Comparison of ENCODE assay signal across 25 cellular contexts in genomic region chr5:150454492-150455229, GRCh38. TPM values are rescaled to one million over a fixed set of nuclear protein-coding genes. Genes with fewer than 3 reads are reported as not detected.
DNase-seq lines count a peak whose midpoint lies in the region; ATAC-seq and TF ChIP-seq lines count a peak whose summit lies in the region.
"Had no signal": no experiment of that assay in that cellular context is flagged by ENCODE, and none has a peak within 500 bp of the region (broad histone marks: within the 10 kb centered on the region; RNA-seq: fewer than 3 reads in every experiment).

No MANE protein-coding gene starts in this region.

- peak overlapping the region; percentile 89 for H2AFZ ChIP-seq in Karpas-422 (ENCODE audit: low read length)
- H2AFZ ChIP-seq: PC-9 had no signal

- BruUV-seq in Caco-2 (replicated peaks; lab: Mats Ljungman, UMichigan) = no TSS peak

- H3K9me2 ChIP-seq in Karpas-422 (replicated peaks; ENCODE audit: insufficient read depth, low read length) = no peaks in the 10 kb centered on the region
- H3K9me2 ChIP-seq: SK-N-SH had no signal

- WGBS in spleen, 5 donors = 41 to 72% (median 68%) methylated on average over 9 of the region's 9 CpGs

- peaks cover 4% of the 10 kb centered on the region for H3K4me1 Mint-ChIP-seq in Caco-2 (ENCODE audit: low read depth, unreplicated experiment)

- H3K79me2 ChIP-seq in Karpas-422 (ENCODE audit: low read length) = no peaks in the 10 kb centered on the region

- ATAC-seq in HG02763 (IDR thresholded peaks at IDR 0.05; ENCODE audit: unreplicated experiment) = no peak
- no peak for ATAC-seq in omental fat pad (ENCODE audit: low FRiP score)
- ATAC-seq: HCT116, T-cell had no signal

- H3K4me3 Mint-ChIP-seq in Caco-2 (ENCODE audit: unreplicated experiment) = no peak overlapping the region
- H3K4me3 Mint-ChIP-seq: CD8-positive, alpha-beta memory T cell; T-cell; T-helper 2 cell treated with Interferon-gamma antibody and Interleukin-4, amounts not matched to agents 5 μg/mL and 100 μg/mL, for 36 hours had no signal

- H3K9me3 ChIP-seq in Karpas-422 (ENCODE audit: low read length) (0 out of 2 replicates have a peak, but pooled peaks cover 3% of the 10 kb centered on the region), spleen (no peaks in the 10 kb centered on the region), Caco-2 (no peaks in the 10 kb centered on the region)

- POLR2A ChIA-PET in Caco-2 (lab: Charles Lee) = no interaction called here

- H3K4me3 ChIP-seq in Karpas-422 (ENCODE audit: low read length) = no peak overlapping the region
- H3K4me3 ChIP-seq in spleen = no peak overlapping the region
- H3K4me3 ChIP-seq in Caco-2 (ENCODE audit: low read depth, low read length) = no peak overlapping the region
- H3K4me3 ChIP-seq: PC-9 had no signal

- DNase-seq in SIG-M5 treated with dmso at 0.1 percent for 504 hours (lab: John Stamatoyannopoulos, UW; ENCODE audit: unreplicated experiment) (peak; percentile 36), SIG-M5 (lab: John Stamatoyannopoulos, UW) (no peak), Karpas-422 (peak; percentile 43), SKM-1 treated with dmso at 0.1 percent for 144 hours (lab: John Stamatoyannopoulos, UW; ENCODE audit: unreplicated experiment) (peak; percentile 66), spleen (no peak), Caco-2 (no peak), omental fat pad (ENCODE audit: low spot score) (no peak)
- DNase-seq: ACHN; CD8-positive, alpha-beta memory T cell; DMS53; EL; NCI-H1105 treated with DMSO at 0.1 percent for 48 hours; NCI-H2029 treated with DMSO at 0.1 percent for 48 hours; NCI-H226; NCI-H510A treated with DMSO at 0.1 percent for 48 hours; PC-9; RPMI8226; SHP77; SK-N-SH; T-cell had no signal

- no peak for TF ChIP-seq POLR2A in spleen (IDR thresholded peaks at IDR 0.05)

- peaks cover 5% of the 10 kb centered on the region for H3K36me3 Mint-ChIP-seq in Caco-2 (ENCODE audit: insufficient read depth, unreplicated experiment)
- H3K36me3 Mint-ChIP-seq: T-cell had no signal

- no peaks in the 10 kb centered on the region for H4K20me1 ChIP-seq in Karpas-422 (ENCODE audit: insufficient read depth, low read depth, low read length)

- TF ChIP-seq CTCF in spleen (IDR thresholded peaks at IDR 0.05 in 8 of 11, conservative IDR thresholded peaks at IDR 0.05 in 3 of 11) = no peak
- TF ChIP-seq CTCF in Caco-2 (IDR thresholded peaks at IDR 0.05; ENCODE audit: insufficient read depth in 1 of 2, low read depth in 1 of 2, low read length in 1 of 2, severe bottlenecking in 1 of 2, unreplicated experiment in 1 of 2) = no peak
- TF ChIP-seq CTCF in omental fat pad (IDR thresholded peaks at IDR 0.05) = no peak

- H3K9ac ChIP-seq in Karpas-422 (ENCODE audit: low read length) = no peak overlapping the region
- H3K9ac ChIP-seq: SK-N-SH had no signal

- H3K9me3 Mint-ChIP-seq in Caco-2 (ENCODE audit: unreplicated experiment) = no peaks in the 10 kb centered on the region
- H3K9me3 Mint-ChIP-seq: T-cell; T-helper 2 cell treated with Interferon-gamma antibody and Interleukin-4, amounts not matched to agents 5 μg/mL and 100 μg/mL, for 36 hours had no signal

- no peaks in the 10 kb centered on the region for H3K27me3 ChIP-seq in Karpas-422 (ENCODE audit: low read length)
- H3K27me3 ChIP-seq in spleen (replicated peaks in 1 of 7) = no peaks in the 10 kb centered on the region
- H3K27me3 ChIP-seq in Caco-2 (replicated peaks; ENCODE audit: control insufficient read depth, insufficient read depth, low read length) = no peaks in the 10 kb centered on the region

- H3K4me1 ChIP-seq in Karpas-422 (ENCODE audit: low read length) (peaks cover 11% of the 10 kb centered on the region), spleen (peaks cover 0 to 65% (median 37%) of the 10 kb centered on the region in 6 donors), Caco-2 (peaks cover 10% of the 10 kb centered on the region)

- intact Hi-C loops in spleen (cut with DNase I; ENCODE audit: low total_unique reads) (no loop called here), Caco-2 (cut with micrococcal nuclease; ENCODE audit: unreplicated experiment) (loop anchor here (5.0 to 10.0 kb wide), 4 partner anchors 188 to 393 kb away; partner anchors contain the start of genes DCTN4, IRGM, RBM22 and SYNPO)

- no peak overlapping the region for H3K27ac ChIP-seq in Karpas-422 (ENCODE audit: low read length)
- H3K27ac ChIP-seq in spleen = peak overlapping the region in 6 of 8 donors; percentile 38 to 75 (median 54)
- H3K27ac ChIP-seq: 22Rv1, C4-2B, PC-9 had no signal

- H3K4me2 ChIP-seq in Karpas-422 (ENCODE audit: low read depth, low read length, poor library complexity, severe bottlenecking) = no peak overlapping the region
- H3K4me2 ChIP-seq: PC-9, SK-N-SH had no signal

- H3K27ac Mint-ChIP-seq in Caco-2 (ENCODE audit: unreplicated experiment) = no peak overlapping the region
- H3K27ac Mint-ChIP-seq: CD8-positive, alpha-beta memory T cell; T-cell; T-helper 2 cell treated with Interferon-gamma antibody and Interleukin-4, amounts not matched to agents 5 μg/mL and 100 μg/mL, for 36 hours had no signal

- H3K27me3 Mint-ChIP-seq in Caco-2 (ENCODE audit: insufficient read depth, unreplicated experiment) = no peaks in the 10 kb centered on the region
- H3K27me3 Mint-ChIP-seq: T-cell had no signal

- no peaks in the 10 kb centered on the region for H3K36me3 ChIP-seq in Karpas-422 (ENCODE audit: insufficient read depth, low read length)
- H3K36me3 ChIP-seq in spleen = no peaks in the 10 kb centered on the region
- H3K36me3 ChIP-seq in Caco-2 (ENCODE audit: control insufficient read depth, insufficient read depth, low read length) = no peaks in the 10 kb centered on the region

- CTCF ChIA-PET in Caco-2 (lab: Charles Lee) = interaction anchor here (0.7 kb wide), 1 partner anchor 663 kb away, joined by 3 read pairs; no protein-coding TSS in a partner anchor

RNA-seq across cellular contexts. Expression of gene RPS14, which starts 5.1 kb away (rescaled TPM):
- 3,040 and 3,750 TPM in 2 replicates for total RNA-seq in Karpas-422 (2014; rRNA removed; shearing (Covaris generic); ENCODE audit: low replicate concordance)
- total RNA-seq in spleen (1,000 to 10,000 TPM; 1,801 to 2,829 (median 2,025) TPM), Caco-2 (2022) (2,300 and 2,382 TPM in 2 replicates), omental fat pad (1,000 to 10,000 TPM; 2,241 to 3,327 (median 3,027) TPM)
- 1,000 to 10,000 TPM; 5,417 to 8,400 (median 8,329) TPM for polyA plus RNA-seq in spleen

RNA-seq across cellular contexts. Expression of gene CD74, which starts 42.0 kb away (rescaled TPM):
- 5,756 and 8,933 TPM in 2 replicates for total RNA-seq in Karpas-422 (2014; rRNA removed; shearing (Covaris generic); ENCODE audit: low replicate concordance)
- total RNA-seq in spleen (1,000 to 10,000 TPM; 3,224 to 5,563 (median 4,811) TPM), Caco-2 (2022) (49.6 and 59.3 TPM in 2 replicates), omental fat pad (100 to 1,000 TPM; 188 to 705 (median 639) TPM)
- polyA plus RNA-seq in spleen = 1,000 to 10,000 TPM; 3,319 to 4,860 (median 4,644) TPM

RNA-seq across cellular contexts. Expression of gene NDST1, which starts 53.3 kb away (rescaled TPM):
- 8.4 and 20.9 TPM in 2 replicates for total RNA-seq in Karpas-422 (2014; rRNA removed; shearing (Covaris generic); ENCODE audit: low replicate concordance)
- total RNA-seq in spleen (100 to 1,000 TPM; 123 to 360 (median 261) TPM), Caco-2 (2022) (106 and 110 TPM in 2 replicates), omental fat pad (10 to 100 TPM; 45.4 to 86.5 (median 81.2) TPM)
- polyA plus RNA-seq in spleen = 10 to 100 TPM in 1 of 3 donors, 1 to 10 TPM in 2; 6.1 to 45.7 (median 6.8) TPM

Comparison
In these comparisons a context has a peak if more than half of its experiments do, and no peak if none do; other contexts are left out.
1. DNase-seq: peak in SIG-M5 treated with dmso at 0.1 percent for 504 hours (single experiment), Karpas-422 (single experiment) and SKM-1 treated with dmso at 0.1 percent for 144 hours (single experiment); none in SIG-M5 (single experiment), spleen (single experiment), Caco-2 (0 of 2) and omental fat pad (single experiment).